ENCODE assay signal across 8 cellular contexts in genomic region chr13:38582133-38582532, GRCh38.
DNase-seq lines count a peak whose midpoint lies in the region; ATAC-seq and TF ChIP-seq lines count a peak whose summit lies in the region.

No MANE protein-coding gene starts in this region.

- POLR2A ChIA-PET in RWPE1 (lab: Yijun Ruan, JAX; ENCODE audit: low non-redundant PET), result no interaction called here

- in situ Hi-C loops in KBM-7 (cut with MboI; ENCODE audit: low pct_unique_long_range_greater_than_20kb, low sequenced_read_pairs), result no loop called here

- H3K27ac ChIP-seq in RWPE1, result no peak overlapping the region

- DNase-seq in COLO829 (ENCODE audit: low spot score) (peak; percentile 48), KBM-7 (peak; percentile 53), RWPE1 (ENCODE audit: low spot score) (peak; percentile 23), fibroblast of peridontal ligament (ENCODE audit: extremely low read depth) (peak; percentile 54), pons (ENCODE audit: low spot score) (peak; percentile 89), HuH-7.5 (ENCODE audit: low spot score) (no peak)

- CTCF ChIA-PET in RWPE1 (lab: Yijun Ruan, JAX), result interaction anchor here (0.6 to 1.5 kb wide), 16 partner anchors 8 to 986 kb away, joined by 3 to 7 read pairs (median 4); no protein-coding TSS in a partner anchor

- peak; percentile 69 for ATAC-seq in GM18909 (IDR thresholded peaks at IDR 0.05; ENCODE audit: poor library complexity, unreplicated experiment)
- no peak for ATAC-seq in activated CD4-positive, CD25-positive, alpha-beta regulatory T cell treated with anti-CD3 and anti-CD28 coated beads, Interleukin-2, amount 50 U/mL, for 24 hours

- TF ChIP-seq CTCF in RWPE1 (conservative IDR thresholded peaks at IDR 0.05; ENCODE audit: low read depth), result peak; percentile 46
